ENCODE assay signal across 11 cellular contexts in the genomic region with DNA sequence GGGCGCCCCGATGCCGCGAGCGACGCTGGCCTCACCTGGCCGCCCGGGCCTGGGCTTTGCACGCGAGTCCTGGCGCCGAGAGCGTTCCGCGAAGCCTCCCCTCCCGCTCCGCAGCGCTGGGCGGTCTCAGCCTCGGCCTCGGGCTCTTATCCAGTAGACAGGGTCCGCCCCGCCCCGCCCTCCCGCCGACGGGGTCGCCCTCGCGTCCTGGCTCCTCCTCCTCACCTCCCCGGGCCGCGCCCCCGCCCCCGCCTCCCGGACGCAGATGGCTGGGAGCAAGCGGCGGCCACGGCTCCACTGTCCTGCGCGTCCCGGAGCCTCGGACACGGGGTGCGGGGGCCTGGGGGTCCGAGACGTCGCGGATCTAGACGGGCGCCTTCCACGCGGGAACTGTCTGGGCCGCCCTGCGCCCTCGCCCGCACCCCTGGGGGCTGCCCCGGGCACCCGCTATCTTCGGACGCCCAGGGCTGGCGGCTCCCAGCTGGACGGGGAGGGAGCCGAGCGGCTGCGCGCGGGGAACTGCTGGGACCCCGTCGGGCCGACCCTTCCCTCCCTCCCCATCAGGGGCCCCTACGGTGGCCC. TPM values are rescaled to one million over a fixed set of nuclear protein-coding genes. Genes with fewer than 3 reads are reported as not detected.
DNase-seq lines count a peak whose midpoint lies in the region; ATAC-seq and TF ChIP-seq lines count a peak whose summit lies in the region.
"Had no signal": no experiment of that assay in that cellular context is flagged by ENCODE, and none has a peak within 500 bp of the region (broad histone marks: within the 10 kb centered on the region; RNA-seq: fewer than 3 reads in every experiment).

A gene (minus strand): TSS at position 128 of the 582 bp plus-strand sequence. CDS start 2,243 bp downstream, outside the sequence.

- no peak for TF ChIP-seq RAD21 in IMR-90 (IDR thresholded peaks at IDR 0.05; ENCODE audit: low read length)

- H2BK120ac ChIP-seq in IMR-90 (ENCODE audit: low read depth, low read length) = no peak within 1 kb of the TSS

- no TSS peak for BruUV-seq in IMR-90 (replicated peaks; lab: Mats Ljungman, UMichigan)

- CTCF ChIA-PET in IMR-90 (lab: Yijun Ruan, JAX) (no interaction called here), GM10248 (lab: Yijun Ruan, JAX) (no interaction called here)

- H3K27ac ChIP-seq in IMR-90 (ENCODE audit: insufficient read depth, low read length) (no peak within 1 kb of the TSS), right cardiac atrium (ENCODE audit: low read length) (no peak within 1 kb of the TSS)
- H3K27ac ChIP-seq: KMS-11 had no signal

- peaks cover 76% of the 10 kb centered on the region for H3K27me3 ChIP-seq in IMR-90 (ENCODE audit: control insufficient read depth, insufficient read depth, low read length)
- no peaks in the 10 kb centered on the region for H3K27me3 ChIP-seq in right cardiac atrium (ENCODE audit: control insufficient read depth, insufficient read depth)

- H3K4me1 ChIP-seq in IMR-90 (ENCODE audit: control insufficient read depth, insufficient read depth, low read length) (no peaks in the 10 kb centered on the region), right cardiac atrium (ENCODE audit: control insufficient read depth, insufficient read depth, low read length) (no peaks in the 10 kb centered on the region)

- no peak within 1 kb of the TSS for H3K18ac ChIP-seq in IMR-90 (ENCODE audit: low read depth, low read length)

- no peak within 1 kb of the TSS for H3K4ac ChIP-seq in IMR-90 (ENCODE audit: low read depth, low read length)

- H2AFZ ChIP-seq in IMR-90 (replicated peaks; ENCODE audit: low read length, poor library complexity) = no peak within 1 kb of the TSS

- intact Hi-C loops in IMR-90 (cut with micrococcal nuclease) (no loop called here), right cardiac atrium (cut with DNase I) (no loop called here)

- H3K36me3 ChIP-seq in IMR-90 (ENCODE audit: control insufficient read depth, insufficient read depth, low read length) = no peaks in the 10 kb centered on the region

- H3K4me3 ChIP-seq in IMR-90 (ENCODE audit: insufficient read depth, low read depth, low read length) = no peak within 1 kb of the TSS
- peak within 1 kb of the TSS; percentile 5 for H3K4me3 ChIP-seq in right cardiac atrium (ENCODE audit: low read length)

- no peak within 1 kb of the TSS for H2AK9ac ChIP-seq in IMR-90 (replicated peaks; ENCODE audit: low read depth, low read length, poor library complexity)

- dilution Hi-C loops in IMR-90 (cut with HindIII; ENCODE audit: low sequenced_read_pairs, unreplicated experiment) = no loop called here

- H3K23ac ChIP-seq in IMR-90 (ENCODE audit: low read depth, low read length) = no peak within 1 kb of the TSS

- no peak within 1 kb of the TSS for H2BK20ac ChIP-seq in IMR-90 (ENCODE audit: low read depth, low read length)

- POLR2A ChIA-PET in IMR-90 (lab: Charles Lee; ENCODE audit: unreplicated experiment) = no interaction called here
- POLR2A ChIA-PET in GM10248 (lab: Yijun Ruan, JAX) = no interaction called here

- H3K56ac ChIP-seq in IMR-90 (ENCODE audit: extremely low read depth, insufficient read depth, low read length) = no peak within 1 kb of the TSS

- no peak within 1 kb of the TSS for H3K4me2 ChIP-seq in IMR-90 (ENCODE audit: low read depth, low read length)
- H3K4me2 ChIP-seq: KMS-11 had no signal

- ATAC-seq in IMR-90 (ENCODE audit: low read depth) (peak; percentile 15; the same call in 1 of the 2 replicates), right cardiac atrium (peak; percentile 44 to 71), GM21390 (IDR thresholded peaks at IDR 0.05; ENCODE audit: unreplicated experiment) (no peak)

- no peak within 1 kb of the TSS for H4K5ac ChIP-seq in IMR-90 (ENCODE audit: low read depth, low read length)

- H4K20me1 ChIP-seq in IMR-90 (ENCODE audit: insufficient read depth, low read length) = no peaks in the 10 kb centered on the region

- no peak for DNase-seq in IMR-90
- peak; percentile 83 for DNase-seq in activated CD8-positive, alpha-beta memory T cell treated with anti-CD3 and anti-CD28 coated beads for 24 hours
- peak in 2 of 3 donors; percentile 46 to 75 for DNase-seq in right cardiac atrium
- DNase-seq in stimulated activated CD4-positive, alpha-beta T cell treated with anti-CD3 and anti-CD28 coated beads, Interleukin-1b, Interleukin-23, amount 100 ng/mL, for 4 hours (ENCODE audit: low read depth in 2 of 2) = peak; percentile 3 to 37
- no peak for DNase-seq in RPMI8226
- no peak for DNase-seq in GM10248 (ENCODE audit: extremely low spot score)
- no peak for DNase-seq in SKM-1 (lab: John Stamatoyannopoulos, UW; ENCODE audit: unreplicated experiment)

- TF ChIP-seq CTCF in IMR-90 (conservative IDR thresholded peaks at IDR 0.05; ENCODE audit: low read depth, low read length) (no peak), GM10248 (IDR thresholded peaks at IDR 0.05; ENCODE audit: control extremely low read depth, extremely low read depth, low read depth, missing control alignments) (no peak)

- no peak for TF ChIP-seq POLR2A in IMR-90 (IDR thresholded peaks at IDR 0.05; ENCODE audit: low read depth, low read length)

- no peak within 1 kb of the TSS for H4K91ac ChIP-seq in IMR-90 (ENCODE audit: insufficient read depth, low read depth, low read length)

- H2BK5ac ChIP-seq in IMR-90 (ENCODE audit: low read depth, low read length, poor library complexity, severe bottlenecking) = no peak within 1 kb of the TSS

- no peak within 1 kb of the TSS for H3K14ac ChIP-seq in IMR-90 (replicated peaks; ENCODE audit: low read depth, low read length)

- in situ Hi-C loops in IMR-90 (cut with MboI; ENCODE audit: low sequenced_read_pairs) = no loop called here

- H2AK5ac ChIP-seq in IMR-90 (ENCODE audit: low read depth, low read length) = no peak within 1 kb of the TSS

- H3K9me3 ChIP-seq in IMR-90 (ENCODE audit: control insufficient read depth, insufficient read depth, low read length) (peaks cover 5% of the 10 kb centered on the region; the same call in 1 of the 2 replicates), right cardiac atrium (ENCODE audit: control insufficient read depth, low read length) (no peaks in the 10 kb centered on the region)

- WGBS in IMR-90 (ENCODE audit: extremely low coverage in 2 of 2, insufficient read length in 1 of 2), 2 experiments = 2% methylated on average over 40 of the region's 73 CpGs; no CpG with 5 or more reads in 1 of the 2 experiments
- 2% methylated on average over 73 of the region's 73 CpGs for WGBS in right cardiac atrium

- no peaks in the 10 kb centered on the region for H3K9me1 ChIP-seq in IMR-90 (ENCODE audit: insufficient read depth, low read length)

- no peaks in the 10 kb centered on the region for H3K79me1 ChIP-seq in IMR-90 (ENCODE audit: low read depth in 1 of 2, low read length in 2 of 2)

- no peak within 1 kb of the TSS for H2BK15ac ChIP-seq in IMR-90 (ENCODE audit: low read depth, low read length)

- H4K8ac ChIP-seq in IMR-90 (ENCODE audit: low read depth in 2 of 2, low read length in 2 of 2) = no peak within 1 kb of the TSS

- H3K9ac ChIP-seq in IMR-90 (ENCODE audit: low read depth, low read length) = no peak within 1 kb of the TSS
- H3K9ac ChIP-seq: KMS-11 had no signal

TF ChIP-seq in IMR-90, 13 proteins besides CTCF, POLR2A, EP300 and RAD21:
- TF ChIP-seq FOS (IDR thresholded peaks at IDR 0.05; ENCODE audit: low read depth, low read length) (no peak), RFX5 (IDR thresholded peaks at IDR 0.05; ENCODE audit: low read depth, low read length) (no peak), SMC3 (IDR thresholded peaks at IDR 0.05; ENCODE audit: low read depth, low read length) (no peak), CEBPB (IDR thresholded peaks at IDR 0.05; ENCODE audit: low read depth, low read length) (no peak), MXI1 (IDR thresholded peaks at IDR 0.05; ENCODE audit: borderline replicate concordance, low read depth, low read length) (no peak), MAZ (IDR thresholded peaks at IDR 0.05; ENCODE audit: borderline replicate concordance, low read depth, low read length) (no peak), BHLHE40 (IDR thresholded peaks at IDR 0.05; ENCODE audit: low read depth, low read length) (no peak), CHD1 (IDR thresholded peaks at IDR 0.05; ENCODE audit: low read depth, low read length) (no peak), RCOR1 (IDR thresholded peaks at IDR 0.05; ENCODE audit: insufficient replicate concordance, low read length) (no peak), NFE2L2 (IDR thresholded peaks at IDR 0.05; ENCODE audit: low read depth, low read length) (no peak), MAFK (IDR thresholded peaks at IDR 0.05; ENCODE audit: low read depth, low read length) (no peak)
- TF ChIP-seq, protein P1, sequence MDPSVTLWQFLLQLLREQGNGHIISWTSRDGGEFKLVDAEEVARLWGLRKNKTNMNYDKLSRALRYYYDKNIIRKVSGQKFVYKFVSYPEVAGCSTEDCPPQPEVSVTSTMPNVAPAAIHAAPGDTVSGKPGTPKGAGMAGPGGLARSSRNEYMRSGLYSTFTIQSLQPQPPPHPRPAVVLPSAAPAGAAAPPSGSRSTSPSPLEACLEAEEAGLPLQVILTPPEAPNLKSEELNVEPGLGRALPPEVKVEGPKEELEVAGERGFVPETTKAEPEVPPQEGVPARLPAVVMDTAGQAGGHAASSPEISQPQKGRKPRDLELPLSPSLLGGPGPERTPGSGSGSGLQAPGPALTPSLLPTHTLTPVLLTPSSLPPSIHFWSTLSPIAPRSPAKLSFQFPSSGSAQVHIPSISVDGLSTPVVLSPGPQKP (IDR thresholded peaks at IDR 0.05; ENCODE audit: borderline replicate concordance, low read depth, low read length) = no peak
- TF ChIP-seq, protein P2, sequence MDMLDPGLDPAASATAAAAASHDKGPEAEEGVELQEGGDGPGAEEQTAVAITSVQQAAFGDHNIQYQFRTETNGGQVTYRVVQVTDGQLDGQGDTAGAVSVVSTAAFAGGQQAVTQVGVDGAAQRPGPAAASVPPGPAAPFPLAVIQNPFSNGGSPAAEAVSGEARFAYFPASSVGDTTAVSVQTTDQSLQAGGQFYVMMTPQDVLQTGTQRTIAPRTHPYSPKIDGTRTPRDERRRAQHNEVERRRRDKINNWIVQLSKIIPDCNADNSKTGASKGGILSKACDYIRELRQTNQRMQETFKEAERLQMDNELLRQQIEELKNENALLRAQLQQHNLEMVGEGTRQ (IDR thresholded peaks at IDR 0.05; ENCODE audit: low read depth, low read length) = no peak

RNA-seq across cellular contexts. Expression of the gene that starts here (rescaled TPM):
- total RNA-seq in IMR-90 (2012; rRNA removed) (not detected in 2 replicates), right cardiac atrium (not detected)
- polyA plus RNA-seq in IMR-90 (2012; rRNA removed) (not detected in 2 replicates), right cardiac atrium (not detected)
- polyA plus RNA-seq in IMR-90 (2012; cell fraction: cytosol; rRNA removed) = not detected in 2 replicates
- not detected in 2 replicates for polyA plus RNA-seq in IMR-90 (2012; cell fraction: nucleus; rRNA removed; ENCODE audit: low replicate concordance)
- total RNA-seq: activated T-helper 2 cell treated with anti-CD3 and anti-CD28 coated beads, Interferon-gamma antibody, Interleukin-2, Interleukin-4, amounts not matched to agents 10 μg/mL and 5 μg/mL and 100 μg/mL, durations not matched to agents 14 hours and 24 hours and 36 hours; mononuclear cell had no signal

Comparison
In these comparisons a context has a peak if more than half of its experiments do, and no peak if none do; other contexts are left out.
1. Peak in ATAC-seq in IMR-90; RNA of the gene not detected or under 1 TPM.
2. Peak in DNase-seq, ATAC-seq and H3K4me3 ChIP-seq in right cardiac atrium; RNA of the gene not detected or under 1 TPM.
3. DNase-seq: peak in activated CD8-positive, alpha-beta memory T cell treated with anti-CD3 and anti-CD28 coated beads for 24 hours (single experiment) and stimulated activated CD4-positive, alpha-beta T cell treated with anti-CD3 and anti-CD28 coated beads, Interleukin-1b, Interleukin-23, amount 100 ng/mL, for 4 hours (2 of 2); none in IMR-90 (single experiment), RPMI8226 (single experiment), GM10248 (single experiment) and SKM-1 (single experiment).